8 cellular contexts compared by ENCODE assay signal in the genomic region with DNA sequence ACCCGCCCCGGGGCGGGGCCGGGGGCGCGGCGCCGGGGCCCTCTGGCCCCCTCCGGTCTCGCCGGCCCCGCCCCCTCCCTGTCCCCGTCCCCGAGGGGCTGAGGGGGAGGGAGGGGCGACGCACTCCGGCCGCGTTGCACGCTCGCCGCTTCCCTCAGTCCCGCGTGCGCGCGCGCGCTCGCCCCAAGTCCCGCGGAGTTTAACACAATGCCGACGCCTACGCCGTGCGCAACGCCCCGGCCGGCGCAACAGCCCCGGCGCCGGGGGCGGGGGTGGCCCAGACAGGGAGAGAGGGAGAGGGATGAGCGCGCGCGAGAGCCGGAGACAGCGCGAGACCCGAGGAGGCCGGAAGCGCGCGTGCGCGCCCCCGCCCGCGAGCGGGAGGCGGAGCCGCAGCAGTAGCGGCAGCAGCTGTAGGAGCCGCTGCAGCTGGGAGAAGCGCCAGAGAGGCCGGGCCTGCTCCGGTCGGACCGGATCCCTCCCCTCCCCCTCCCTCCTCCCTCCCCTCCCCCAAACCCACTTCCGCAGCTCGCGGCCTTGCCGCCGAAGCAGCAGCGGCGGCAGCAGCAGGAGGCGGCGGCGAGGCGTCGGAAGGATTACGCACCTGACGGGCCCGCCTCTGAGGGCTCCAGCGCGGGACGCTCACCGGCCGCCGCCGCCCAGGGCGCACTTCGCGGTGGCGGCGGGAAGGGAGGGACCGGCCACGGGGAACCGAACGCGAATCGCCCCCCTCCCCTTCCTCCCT. TPM values are rescaled to one million over a fixed set of nuclear protein-coding genes. Genes with fewer than 3 reads are reported as not detected.
A peak's percentile ranks its signal among the peaks of the same experiment; 100 is the strongest.
DNase-seq lines count a peak whose midpoint lies in the region; ATAC-seq, FAIRE-seq and TF ChIP-seq lines count a peak whose summit lies in the region.

No MANE protein-coding gene starts in this region.

- peak overlapping the region; percentile 73 to 84 (median 82) for H3K4me3 Mint-ChIP-seq in nephron

- peak; percentile 66 for TF ChIP-seq POLR2A in H54 (IDR thresholded peaks at IDR 0.05; ENCODE audit: low read depth, low read length)

- peak overlapping the region; percentile 68 to 99 (median 96) for H3K27ac Mint-ChIP-seq in nephron

- H3K4me3 ChIP-seq in fibroblast of the aortic adventitia (ENCODE audit: low read depth, low read length): peak overlapping the region; percentile 81

- H3K27ac ChIP-seq in RWPE1: peak overlapping the region; percentile 99

- H3K4me1 Mint-ChIP-seq in nephron: peaks cover 32% of the 10 kb centered on the region

- TF ChIP-seq CTCF in RWPE1 (conservative IDR thresholded peaks at IDR 0.05; ENCODE audit: low read depth) (no peak), fibroblast of the aortic adventitia (IDR thresholded peaks at IDR 0.05; ENCODE audit: insufficient read depth, low read length) (no peak), nephron (IDR thresholded peaks at IDR 0.05; ENCODE audit: unreplicated experiment in 3 of 3) (no peak)

- H3K27me3 Mint-ChIP-seq in nephron (ENCODE audit: low read depth): no peaks in the 10 kb centered on the region

- DNase-seq in EH (ENCODE audit: low read depth): peak; percentile 99
- DNase-seq in H54 (ENCODE audit: insufficient read length, low spot score): peak; percentile 71
- DNase-seq in LoVo (ENCODE audit: low spot score): peak; percentile 97
- peak; percentile 95 for DNase-seq in RWPE1 (ENCODE audit: low spot score)
- peak; percentile 98 for DNase-seq in activated effector memory CD4-positive, alpha-beta T cell treated with Interleukin-2 at 50 U/mL for 16 hours
- DNase-seq in fibroblast of the aortic adventitia (ENCODE audit: low read depth): peak; percentile 98
- peak; percentile 98 for DNase-seq in stimulated activated naive CD8-positive, alpha-beta T cell treated with anti-CD3 and anti-CD28 coated beads, Interleukin-15, Interleukin-2, amounts not matched to agents 100 U/mL and 50 U/mL, for 24 hours

- no peak for FAIRE-seq in H54 (lab: Jason Lieb, UNC)

- POLR2A ChIA-PET in RWPE1 (lab: Yijun Ruan, JAX; ENCODE audit: low non-redundant PET): interaction anchor here (1.0 kb wide), 1 partner anchor 15 kb away, joined by 3 read pairs; no protein-coding TSS in a partner anchor

- peaks cover 17% of the 10 kb centered on the region for H3K36me3 Mint-ChIP-seq in nephron (ENCODE audit: low read depth)

- CTCF ChIA-PET in RWPE1 (lab: Yijun Ruan, JAX): no interaction called here

- peak; percentile 85 for ATAC-seq in stimulated activated naive CD8-positive, alpha-beta T cell treated with anti-CD3 and anti-CD28 coated beads, Interleukin-15, Interleukin-2, amounts not matched to agents 100 U/mL and 50 U/mL, for 24 hours

- no peaks in the 10 kb centered on the region for H3K9me3 Mint-ChIP-seq in nephron

RNA-seq across cellular contexts. Expression of a gene that starts 0.9 kb away (rescaled TPM):
- 1.4 and 14.0 TPM in 2 replicates for total RNA-seq in fibroblast of the aortic adventitia (ENCODE audit: low replicate concordance)

Comparison
In these comparisons a context has a peak if more than half of its experiments do, and no peak if none do; other contexts are left out.
1. Peak in every context shown above with its lines: DNase-seq, ATAC-seq, H3K4me3 ChIP-seq and H3K27ac ChIP-seq.